In the genomic region with DNA sequence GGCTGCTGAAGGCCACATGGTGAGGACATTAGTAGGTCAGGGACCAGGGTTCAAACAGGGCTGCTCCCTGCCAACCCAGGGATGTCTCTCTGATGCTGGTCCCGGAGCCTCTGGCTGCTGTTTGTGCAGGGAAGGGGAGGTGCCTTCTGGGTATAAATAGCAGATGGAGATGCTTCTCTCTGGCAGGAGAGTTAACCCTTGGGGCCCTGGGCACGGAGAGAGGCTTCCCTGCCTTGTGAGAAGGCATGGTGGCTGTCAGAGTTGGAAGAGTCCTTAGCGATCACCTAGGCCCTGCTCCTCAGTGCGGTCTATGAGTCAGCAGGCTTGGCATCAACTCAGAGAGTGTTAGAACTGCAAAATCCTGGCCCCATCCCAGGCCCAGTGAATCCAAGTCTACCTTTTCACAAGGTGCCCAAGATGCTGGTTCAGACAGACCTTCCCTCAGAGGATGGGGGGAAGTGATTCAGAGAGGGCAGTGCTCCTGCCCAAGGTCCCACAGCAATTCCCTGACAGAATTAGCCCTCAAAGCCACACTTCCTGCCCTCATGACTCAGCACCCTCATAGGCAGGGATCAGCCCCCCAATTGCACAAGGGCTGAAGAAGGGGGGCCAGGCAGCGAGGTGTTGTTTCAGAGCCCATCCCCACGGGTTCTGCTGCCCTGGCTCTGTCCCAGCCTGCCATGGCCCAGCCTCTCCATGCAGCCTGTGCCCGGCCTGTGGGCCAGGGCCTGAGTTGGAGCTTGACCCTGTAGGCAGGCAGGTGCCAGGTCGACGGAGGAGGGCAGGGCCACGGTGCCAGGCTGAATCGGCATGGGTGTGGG, we compare ENCODE assay signal across 9 cellular contexts. TPM values are rescaled to one million over a fixed set of nuclear protein-coding genes. Genes with fewer than 3 reads are reported as not detected.
DNase-seq lines count a peak whose midpoint lies in the region; ATAC-seq and TF ChIP-seq lines count a peak whose summit lies in the region.
"Had no signal": no experiment of that assay in that cellular context is flagged by ENCODE, and none has a peak within 500 bp of the region (broad histone marks: within the 10 kb centered on the region; RNA-seq: fewer than 3 reads in every experiment).

No MANE protein-coding gene starts in this region.

- POLR2A ChIA-PET in Panc1 (lab: Charles Lee), result no interaction called here

- intact Hi-C loops in Panc1 (cut with micrococcal nuclease; ENCODE audit: unreplicated experiment), result no loop called here

- H3K36me3 ChIP-seq in H7 (replicated peaks; ENCODE audit: control insufficient read depth, insufficient read depth, low read length) (no peaks in the 10 kb centered on the region), Panc1 (ENCODE audit: control insufficient read depth, insufficient read depth, low read length) (no peaks in the 10 kb centered on the region), fibroblast of lung (ENCODE audit: control insufficient read depth, insufficient read depth, low read length) (no peaks in the 10 kb centered on the region)

- no TSS peak for BruUV-seq in Panc1 (replicated peaks; lab: Mats Ljungman, UMichigan)

- H3K4me1 ChIP-seq in Panc1 (ENCODE audit: control insufficient read depth, insufficient read depth, low read length), result peaks cover 38% of the 10 kb centered on the region
- peaks cover 37% of the 10 kb centered on the region for H3K4me1 ChIP-seq in fibroblast of lung (ENCODE audit: control insufficient read depth, extremely low read depth, insufficient read depth, low read length)

- no peak overlapping the region for H3K4me3 ChIP-seq in H7 (ENCODE audit: insufficient read depth, low read depth, low read length)
- no peak overlapping the region for H3K4me3 ChIP-seq in Panc1 (ENCODE audit: low read depth in 2 of 2, low read length in 2 of 2)
- H3K4me3 ChIP-seq in fibroblast of lung (replicated peaks in 1 of 4; ENCODE audit: control extremely low read depth in 1 of 4, insufficient read depth in 1 of 4, low read depth in 3 of 4, low read length in 4 of 4), result peak overlapping the region in 3 of 4 experiments; percentile 21 to 31 (median 30)

- H2AFZ ChIP-seq in fibroblast of lung (ENCODE audit: low read length), result peak overlapping the region; percentile 29

- H3K4me2 ChIP-seq in fibroblast of lung (ENCODE audit: extremely low read depth, insufficient read depth, low read length), result peak overlapping the region; percentile 87

- H3K27ac ChIP-seq in Panc1 (ENCODE audit: low read length) (peak overlapping the region; percentile 36), fibroblast of lung (ENCODE audit: insufficient read depth, low read length) (peak overlapping the region; percentile 52)

- H3K9me3 ChIP-seq in Panc1 (ENCODE audit: control insufficient read depth, insufficient read depth, low read depth, low read length), result no peaks in the 10 kb centered on the region
- no peaks in the 10 kb centered on the region for H3K9me3 ChIP-seq in fibroblast of lung (ENCODE audit: control insufficient read depth, insufficient read depth, low read depth, low read length)

- in situ Hi-C loops in Panc1 (cut with HindIII; ENCODE audit: low pct_unique_long_range_greater_than_20kb, low sequenced_read_pairs), result no loop called here

- CTCF ChIA-PET in Panc1 (lab: Charles Lee), result interaction anchor here (0.7 kb wide), 1 partner anchor 21 kb away, joined by 4 read pairs; no protein-coding TSS in a partner anchor

- H3K9ac ChIP-seq in fibroblast of lung (ENCODE audit: insufficient read depth, low read length), result no peak overlapping the region

- H4K20me1 ChIP-seq in fibroblast of lung (ENCODE audit: control insufficient read depth, extremely low read depth, insufficient read depth, low read length), result no peaks in the 10 kb centered on the region

- no peaks in the 10 kb centered on the region for H3K79me2 ChIP-seq in fibroblast of lung (ENCODE audit: control insufficient read depth, insufficient read depth, low read length)

- DNase-seq in H7, result peak; percentile 53
- DNase-seq in Panc1 (ENCODE audit: low read depth, low spot score), result peak; percentile 53
- peak; percentile 87 to 92 for DNase-seq in fibroblast of lung (ENCODE audit: low read depth in 2 of 2)
- DNase-seq in retina, result peak; percentile 76
- no peak for DNase-seq in occipital lobe (lab: John Stamatoyannopoulos, UW)
- no peak for DNase-seq in NCI-H1092 treated with DMSO at 0.1 percent for 48 hours (lab: John Stamatoyannopoulos, UW)
- no peak for DNase-seq in NCI-H2029 (lab: John Stamatoyannopoulos, UW)
- no peak for DNase-seq in effector CD8-positive, alpha-beta T cell (lab: John Stamatoyannopoulos, UW)
- DNase-seq: T-helper 9 cell had no signal

- no peaks in the 10 kb centered on the region for H3K27me3 ChIP-seq in H7 (ENCODE audit: control insufficient read depth, insufficient read depth, low read length)
- no peaks in the 10 kb centered on the region for H3K27me3 ChIP-seq in Panc1 (ENCODE audit: control insufficient read depth, insufficient read depth, low read length)
- no peaks in the 10 kb centered on the region for H3K27me3 ChIP-seq in fibroblast of lung (ENCODE audit: control insufficient read depth, insufficient read depth, low read length)

- peak; percentile 91 for ATAC-seq in Panc1

- no peak for TF ChIP-seq CTCF in Panc1 (IDR thresholded peaks at IDR 0.05)
- no peak for TF ChIP-seq CTCF in fibroblast of lung (conservative IDR thresholded peaks at IDR 0.05 in 1 of 2, IDR thresholded peaks at IDR 0.05 in 1 of 2; ENCODE audit: low read depth in 1 of 2, low read length in 2 of 2)

RNA-seq across cellular contexts. Expression of gene CAMK2A, which starts 25.6 kb away (rescaled TPM):
- 0.07 TPM in 1 of 2 replicates, not detected in the other for total RNA-seq in H7 (2014; rRNA removed; shearing (Covaris generic))
- total RNA-seq in Panc1 (2021; ENCODE audit: unreplicated experiment), result 0.51 TPM
- polyA plus RNA-seq in Panc1 (2012; ENCODE audit: insufficient read length), result 0.28 TPM
- total RNA-seq in fibroblast of lung, result 0.77 and 2.1 TPM in 2 replicates
- polyA plus RNA-seq in fibroblast of lung, result 1.5 and 3.1 TPM in 2 replicates
- 1.8 and 4.1 TPM in 2 replicates for polyA plus RNA-seq in fibroblast of lung (2012)
- 1.3 and 2.5 TPM in 2 replicates for polyA minus RNA-seq in fibroblast of lung (ENCODE audit: low replicate concordance)
- 14.0 TPM for total RNA-seq in occipital lobe

RNA-seq across cellular contexts. Expression of gene ARSI, which starts 38.7 kb away (rescaled TPM):
- total RNA-seq in H7 (2014; rRNA removed; shearing (Covaris generic)), result 3.2 and 3.6 TPM in 2 replicates
- total RNA-seq in Panc1 (2021; ENCODE audit: unreplicated experiment), result 18.6 TPM
- polyA plus RNA-seq in Panc1 (2012; ENCODE audit: insufficient read length), result 16.4 TPM
- total RNA-seq in fibroblast of lung, result 5.9 and 8.5 TPM in 2 replicates
- 3.3 and 12.5 TPM in 2 replicates for polyA plus RNA-seq in fibroblast of lung
- polyA plus RNA-seq in fibroblast of lung (2012), result 6.5 and 18.6 TPM in 2 replicates
- polyA minus RNA-seq in fibroblast of lung (ENCODE audit: low replicate concordance), result 16.3 and 29.0 TPM in 2 replicates
- total RNA-seq in occipital lobe, result 0.31 TPM

Comparison
In these comparisons a context has a peak if more than half of its experiments do, and no peak if none do; other contexts are left out.
1. DNase-seq: peak in H7 (single experiment), Panc1 (single experiment), fibroblast of lung (2 of 2) and retina (single experiment); none in occipital lobe (single experiment), NCI-H1092 treated with DMSO at 0.1 percent for 48 hours (single experiment), NCI-H2029 (single experiment) and effector CD8-positive, alpha-beta T cell (single experiment).
2. H3K4me3 ChIP-seq: peak in fibroblast of lung (3 of 4); none in H7 (single experiment) and Panc1 (0 of 2).